In the genomic region with DNA sequence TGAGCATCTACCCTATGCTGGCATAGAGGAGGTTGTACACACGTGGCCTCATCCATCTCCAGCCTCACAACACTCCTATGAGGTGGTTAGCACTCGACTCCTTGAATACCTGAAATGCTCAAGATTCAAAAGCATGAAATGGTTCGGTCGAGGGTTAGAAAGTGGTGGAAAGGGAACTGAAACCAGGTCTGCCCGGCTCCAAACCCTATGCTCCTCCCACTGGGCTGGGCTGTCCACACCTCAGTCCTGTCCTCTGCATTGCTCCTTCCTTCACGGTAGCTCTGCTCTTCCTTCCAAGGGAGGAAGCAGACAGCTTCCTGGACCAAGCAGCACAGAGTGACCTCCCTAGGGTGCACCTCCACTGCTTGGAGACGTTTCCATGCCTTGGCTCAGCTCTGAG, we compare ENCODE assay signal across 1 cellular context.
TF ChIP-seq lines count a peak whose summit lies in the region.

No MANE protein-coding gene starts in this region.

TF ChIP-seq in GM23338, 12 proteins besides CTCF, POLR2A, EP300 and RAD21 (continued from another document):
- TF ChIP-seq, protein P1, sequence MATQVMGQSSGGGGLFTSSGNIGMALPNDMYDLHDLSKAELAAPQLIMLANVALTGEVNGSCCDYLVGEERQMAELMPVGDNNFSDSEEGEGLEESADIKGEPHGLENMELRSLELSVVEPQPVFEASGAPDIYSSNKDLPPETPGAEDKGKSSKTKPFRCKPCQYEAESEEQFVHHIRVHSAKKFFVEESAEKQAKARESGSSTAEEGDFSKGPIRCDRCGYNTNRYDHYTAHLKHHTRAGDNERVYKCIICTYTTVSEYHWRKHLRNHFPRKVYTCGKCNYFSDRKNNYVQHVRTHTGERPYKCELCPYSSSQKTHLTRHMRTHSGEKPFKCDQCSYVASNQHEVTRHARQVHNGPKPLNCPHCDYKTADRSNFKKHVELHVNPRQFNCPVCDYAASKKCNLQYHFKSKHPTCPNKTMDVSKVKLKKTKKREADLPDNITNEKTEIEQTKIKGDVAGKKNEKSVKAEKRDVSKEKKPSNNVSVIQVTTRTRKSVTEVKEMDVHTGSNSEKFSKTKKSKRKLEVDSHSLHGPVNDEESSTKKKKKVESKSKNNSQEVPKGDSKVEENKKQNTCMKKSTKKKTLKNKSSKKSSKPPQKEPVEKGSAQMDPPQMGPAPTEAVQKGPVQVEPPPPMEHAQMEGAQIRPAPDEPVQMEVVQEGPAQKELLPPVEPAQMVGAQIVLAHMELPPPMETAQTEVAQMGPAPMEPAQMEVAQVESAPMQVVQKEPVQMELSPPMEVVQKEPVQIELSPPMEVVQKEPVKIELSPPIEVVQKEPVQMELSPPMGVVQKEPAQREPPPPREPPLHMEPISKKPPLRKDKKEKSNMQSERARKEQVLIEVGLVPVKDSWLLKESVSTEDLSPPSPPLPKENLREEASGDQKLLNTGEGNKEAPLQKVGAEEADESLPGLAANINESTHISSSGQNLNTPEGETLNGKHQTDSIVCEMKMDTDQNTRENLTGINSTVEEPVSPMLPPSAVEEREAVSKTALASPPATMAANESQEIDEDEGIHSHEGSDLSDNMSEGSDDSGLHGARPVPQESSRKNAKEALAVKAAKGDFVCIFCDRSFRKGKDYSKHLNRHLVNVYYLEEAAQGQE (IDR thresholded peaks at IDR 0.05; ENCODE audit: unreplicated experiment), result no peak
- TF ChIP-seq EZH2 (IDR thresholded peaks at IDR 0.05; ENCODE audit: low read depth, unreplicated experiment), result no peak
- TF ChIP-seq NANOG (IDR thresholded peaks at IDR 0.05; ENCODE audit: borderline replicate concordance), result no peak
- no peak for TF ChIP-seq ZNF331 (CRISPR knock-in tag; IDR thresholded peaks at IDR 0.05; ENCODE audit: low read depth)
- no peak for TF ChIP-seq STAT1 (IDR thresholded peaks at IDR 0.05; ENCODE audit: unreplicated experiment)
- no peak for TF ChIP-seq JUNB (IDR thresholded peaks at IDR 0.05; ENCODE audit: unreplicated experiment)
- TF ChIP-seq, protein P2, sequence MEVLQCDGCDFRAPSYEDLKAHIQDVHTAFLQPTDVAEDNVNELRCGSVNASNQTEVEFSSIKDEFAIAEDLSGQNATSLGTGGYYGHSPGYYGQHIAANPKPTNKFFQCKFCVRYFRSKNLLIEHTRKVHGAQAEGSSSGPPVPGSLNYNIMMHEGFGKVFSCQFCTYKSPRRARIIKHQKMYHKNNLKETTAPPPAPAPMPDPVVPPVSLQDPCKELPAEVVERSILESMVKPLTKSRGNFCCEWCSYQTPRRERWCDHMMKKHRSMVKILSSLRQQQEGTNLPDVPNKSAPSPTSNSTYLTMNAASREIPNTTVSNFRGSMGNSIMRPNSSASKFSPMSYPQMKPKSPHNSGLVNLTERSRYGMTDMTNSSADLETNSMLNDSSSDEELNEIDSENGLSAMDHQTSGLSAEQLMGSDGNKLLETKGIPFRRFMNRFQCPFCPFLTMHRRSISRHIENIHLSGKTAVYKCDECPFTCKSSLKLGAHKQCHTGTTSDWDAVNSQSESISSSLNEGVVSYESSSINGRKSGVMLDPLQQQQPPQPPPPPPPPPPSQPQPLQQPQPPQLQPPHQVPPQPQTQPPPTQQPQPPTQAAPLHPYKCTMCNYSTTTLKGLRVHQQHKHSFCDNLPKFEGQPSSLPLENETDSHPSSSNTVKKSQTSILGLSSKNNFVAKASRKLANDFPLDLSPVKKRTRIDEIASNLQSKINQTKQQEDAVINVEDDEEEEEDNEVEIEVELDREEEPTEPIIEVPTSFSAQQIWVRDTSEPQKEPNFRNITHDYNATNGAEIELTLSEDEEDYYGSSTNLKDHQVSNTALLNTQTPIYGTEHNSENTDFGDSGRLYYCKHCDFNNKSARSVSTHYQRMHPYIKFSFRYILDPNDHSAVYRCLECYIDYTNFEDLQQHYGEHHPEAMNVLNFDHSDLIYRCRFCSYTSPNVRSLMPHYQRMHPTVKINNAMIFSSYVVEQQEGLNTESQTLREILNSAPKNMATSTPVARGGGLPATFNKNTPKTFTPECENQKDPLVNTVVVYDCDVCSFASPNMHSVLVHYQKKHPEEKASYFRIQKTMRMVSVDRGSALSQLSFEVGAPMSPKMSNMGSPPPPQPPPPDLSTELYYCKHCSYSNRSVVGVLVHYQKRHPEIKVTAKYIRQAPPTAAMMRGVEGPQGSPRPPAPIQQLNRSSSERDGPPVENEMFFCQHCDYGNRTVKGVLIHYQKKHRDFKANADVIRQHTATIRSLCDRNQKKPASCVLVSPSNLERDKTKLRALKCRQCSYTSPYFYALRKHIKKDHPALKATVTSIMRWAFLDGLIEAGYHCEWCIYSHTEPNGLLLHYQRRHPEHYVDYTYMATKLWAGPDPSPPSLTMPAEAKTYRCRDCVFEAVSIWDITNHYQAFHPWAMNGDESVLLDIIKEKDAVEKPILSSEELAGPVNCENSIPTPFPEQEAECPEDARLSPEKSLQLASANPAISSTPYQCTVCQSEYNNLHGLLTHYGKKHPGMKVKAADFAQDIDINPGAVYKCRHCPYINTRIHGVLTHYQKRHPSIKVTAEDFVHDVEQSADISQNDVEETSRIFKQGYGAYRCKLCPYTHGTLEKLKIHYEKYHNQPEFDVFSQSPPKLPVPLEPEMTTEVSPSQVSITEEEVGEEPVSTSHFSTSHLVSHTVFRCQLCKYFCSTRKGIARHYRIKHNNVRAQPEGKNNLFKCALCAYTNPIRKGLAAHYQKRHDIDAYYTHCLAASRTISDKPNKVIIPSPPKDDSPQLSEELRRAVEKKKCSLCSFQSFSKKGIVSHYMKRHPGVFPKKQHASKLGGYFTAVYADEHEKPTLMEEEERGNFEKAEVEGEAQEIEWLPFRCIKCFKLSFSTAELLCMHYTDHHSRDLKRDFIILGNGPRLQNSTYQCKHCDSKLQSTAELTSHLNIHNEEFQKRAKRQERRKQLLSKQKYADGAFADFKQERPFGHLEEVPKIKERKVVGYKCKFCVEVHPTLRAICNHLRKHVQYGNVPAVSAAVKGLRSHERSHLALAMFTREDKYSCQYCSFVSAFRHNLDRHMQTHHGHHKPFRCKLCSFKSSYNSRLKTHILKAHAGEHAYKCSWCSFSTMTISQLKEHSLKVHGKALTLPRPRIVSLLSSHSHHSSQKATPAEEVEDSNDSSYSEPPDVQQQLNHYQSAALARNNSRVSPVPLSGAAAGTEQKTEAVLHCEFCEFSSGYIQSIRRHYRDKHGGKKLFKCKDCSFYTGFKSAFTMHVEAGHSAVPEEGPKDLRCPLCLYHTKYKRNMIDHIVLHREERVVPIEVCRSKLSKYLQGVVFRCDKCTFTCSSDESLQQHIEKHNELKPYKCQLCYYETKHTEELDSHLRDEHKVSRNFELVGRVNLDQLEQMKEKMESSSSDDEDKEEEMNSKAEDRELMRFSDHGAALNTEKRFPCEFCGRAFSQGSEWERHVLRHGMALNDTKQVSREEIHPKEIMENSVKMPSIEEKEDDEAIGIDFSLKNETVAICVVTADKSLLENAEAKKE (CRISPR knock-in tag; IDR thresholded peaks at IDR 0.05), result no peak
- TF ChIP-seq EZH2phosphoT487 (IDR thresholded peaks at IDR 0.05; ENCODE audit: unreplicated experiment), result no peak
- no peak for TF ChIP-seq CREB1 (CRISPR knock-in tag; IDR thresholded peaks at IDR 0.05; ENCODE audit: low read depth)
